Comparison of ENCODE assay signal across 36 cellular contexts in genomic region chr3:115398481-115398880, GRCh38.
"Had no signal": no experiment of that assay in that cellular context is flagged by ENCODE, and none has a peak within 500 bp of the region (broad histone marks: within the 10 kb centered on the region; RNA-seq: fewer than 3 reads in every experiment).

No MANE protein-coding gene starts in this region.

- H3K27me3 Mint-ChIP-seq: activated CD4-positive, alpha-beta memory T cell treated with anti-CD3 and anti-CD28 coated beads, Interleukin-2, amount 10 ng/mL, durations not matched to agents 7 days and 5 days; activated CD4-positive, alpha-beta T cell treated with anti-CD3 and anti-CD28 coated beads, Interleukin-2, amount 10 ng/mL, durations not matched to agents 7 days and 5 days; activated CD8-positive, alpha-beta memory T cell treated with anti-CD3 and anti-CD28 coated beads, Interleukin-2, amount 10 ng/mL, durations not matched to agents 7 days and 5 days; activated naive CD8-positive, alpha-beta T cell treated with anti-CD3 and anti-CD28 coated beads for 36 hours; activated T-cell treated with anti-CD3 and anti-CD28 coated beads, Interleukin-2, amount 50 U/mL, for 24 hours; brain had no signal

- H3K36me3 ChIP-seq: adrenal gland, cardiac muscle cell had no signal

- H3K36me3 Mint-ChIP-seq: activated CD8-positive, alpha-beta memory T cell treated with anti-CD3 and anti-CD28 coated beads, Interleukin-2, amount 10 ng/mL, durations not matched to agents 7 days and 5 days; activated naive CD4-positive, alpha-beta T cell treated with anti-CD3 and anti-CD28 coated beads, Interleukin-2, amount 50 U/mL, for 72 hours; activated naive CD8-positive, alpha-beta T cell treated with anti-CD3 and anti-CD28 coated beads for 36 hours; brain; WTC11 had no signal

- ATAC-seq: activated CD4-positive, alpha-beta T cell treated with anti-CD3 and anti-CD28 coated beads for 36 hours; activated CD4-positive, CD25-positive, alpha-beta regulatory T cell treated with anti-CD3 and anti-CD28 coated beads, Interleukin-2, amount 50 U/mL, for 24 hours; activated CD8-positive, alpha-beta memory T cell treated with anti-CD3 and anti-CD28 coated beads, Interleukin-2, amount 10 ng/mL, durations not matched to agents 7 days and 5 days; activated CD8-positive, alpha-beta T cell treated with anti-CD3 and anti-CD28 coated beads, Interleukin-2, amount 10 ng/mL, durations not matched to agents 7 days and 5 days; activated naive CD4-positive, alpha-beta T cell treated with anti-CD3 and anti-CD28 coated beads, Interleukin-2, amount 50 U/mL, for 72 hours; WTC11 had no signal

- H3K4me3 Mint-ChIP-seq: activated CD4-positive, alpha-beta memory T cell treated with anti-CD3 and anti-CD28 coated beads, Interleukin-2, amount 10 ng/mL, durations not matched to agents 7 days and 5 days; activated CD4-positive, alpha-beta T cell treated with anti-CD3 and anti-CD28 coated beads for 36 hours; activated CD4-positive, alpha-beta T cell treated with anti-CD3 and anti-CD28 coated beads, Interleukin-2, amount 10 ng/mL, durations not matched to agents 7 days and 5 days; activated CD8-positive, alpha-beta memory T cell treated with anti-CD3 and anti-CD28 coated beads, Interleukin-2, amount 10 ng/mL, durations not matched to agents 7 days and 5 days; activated CD8-positive, alpha-beta T cell treated with anti-CD3 and anti-CD28 coated beads, Interleukin-2, amount 10 ng/mL, durations not matched to agents 7 days and 5 days; activated naive CD4-positive, alpha-beta T cell treated with anti-CD3 and anti-CD28 coated beads for 36 hours; activated naive CD8-positive, alpha-beta T cell treated with anti-CD3 and anti-CD28 coated beads for 36 hours; activated T-cell treated with anti-CD3 and anti-CD28 coated beads, Interleukin-2, amount 50 U/mL, for 24 hours; brain; central memory CD8-positive, alpha-beta T cell; T-helper 1 cell treated with Interleukin-12 subunit alpha and Interleukin-12 subunit beta and Interleukin-4 antibody, amounts not matched to agents 30 μg/mL and 1 μg/mL, for 36 hours; T-helper 2 cell treated with Interferon-gamma antibody and Interleukin-4, amounts not matched to agents 5 μg/mL and 100 μg/mL, for 36 hours; WTC11 had no signal

- H3K9me3 ChIP-seq: adrenal gland had no signal

- H3K27ac ChIP-seq: adrenal gland, cardiac muscle cell, VCaP had no signal

- H3K9me3 Mint-ChIP-seq: activated CD4-positive, alpha-beta memory T cell treated with anti-CD3 and anti-CD28 coated beads, Interleukin-2, amount 10 ng/mL, durations not matched to agents 7 days and 5 days; activated CD4-positive, alpha-beta T cell treated with anti-CD3 and anti-CD28 coated beads, Interleukin-2, amount 10 ng/mL, durations not matched to agents 7 days and 5 days; activated naive CD4-positive, alpha-beta T cell treated with anti-CD3 and anti-CD28 coated beads for 36 hours; activated naive CD4-positive, alpha-beta T cell treated with anti-CD3 and anti-CD28 coated beads, Interleukin-2, amount 50 U/mL, for 72 hours; activated naive CD8-positive, alpha-beta T cell treated with anti-CD3 and anti-CD28 coated beads for 36 hours; activated T-cell treated with anti-CD3 and anti-CD28 coated beads, Interleukin-2, amount 50 U/mL, for 24 hours; brain; central memory CD8-positive, alpha-beta T cell; T-helper 1 cell treated with Interleukin-12 subunit alpha and Interleukin-12 subunit beta and Interleukin-4 antibody, amounts not matched to agents 30 μg/mL and 1 μg/mL, for 36 hours; T-helper 2 cell treated with Interferon-gamma antibody and Interleukin-4, amounts not matched to agents 5 μg/mL and 100 μg/mL, for 36 hours had no signal

- H3K27ac Mint-ChIP-seq: activated CD4-positive, alpha-beta memory T cell treated with anti-CD3 and anti-CD28 coated beads, Interleukin-2, amount 10 ng/mL, durations not matched to agents 7 days and 5 days; activated CD4-positive, alpha-beta T cell treated with anti-CD3 and anti-CD28 coated beads for 36 hours; activated CD4-positive, alpha-beta T cell treated with anti-CD3 and anti-CD28 coated beads, Interleukin-2, amount 10 ng/mL, durations not matched to agents 7 days and 5 days; activated CD8-positive, alpha-beta memory T cell treated with anti-CD3 and anti-CD28 coated beads, Interleukin-2, amount 10 ng/mL, durations not matched to agents 7 days and 5 days; activated CD8-positive, alpha-beta T cell treated with anti-CD3 and anti-CD28 coated beads, Interleukin-2, amount 10 ng/mL, durations not matched to agents 7 days and 5 days; activated naive CD4-positive, alpha-beta T cell treated with anti-CD3 and anti-CD28 coated beads for 36 hours; activated naive CD4-positive, alpha-beta T cell treated with anti-CD3 and anti-CD28 coated beads, Interleukin-2, amount 50 U/mL, for 72 hours; activated naive CD8-positive, alpha-beta T cell treated with anti-CD3 and anti-CD28 coated beads for 36 hours; activated T-cell treated with anti-CD3 and anti-CD28 coated beads, Interleukin-2, amount 50 U/mL, for 24 hours; T-helper 1 cell treated with Interleukin-12 subunit alpha and Interleukin-12 subunit beta and Interleukin-4 antibody, amounts not matched to agents 30 μg/mL and 1 μg/mL, for 36 hours; T-helper 2 cell treated with Interferon-gamma antibody and Interleukin-4, amounts not matched to agents 5 μg/mL and 100 μg/mL, for 36 hours; WTC11 had no signal

- H3K27me3 ChIP-seq: adrenal gland, cardiac muscle cell had no signal

- H3K4me1 Mint-ChIP-seq: activated CD4-positive, alpha-beta memory T cell treated with anti-CD3 and anti-CD28 coated beads, Interleukin-2, amount 10 ng/mL, durations not matched to agents 7 days and 5 days; activated CD4-positive, alpha-beta T cell treated with anti-CD3 and anti-CD28 coated beads for 36 hours; activated CD4-positive, alpha-beta T cell treated with anti-CD3 and anti-CD28 coated beads, Interleukin-2, amount 10 ng/mL, durations not matched to agents 7 days and 5 days; activated CD8-positive, alpha-beta memory T cell treated with anti-CD3 and anti-CD28 coated beads, Interleukin-2, amount 10 ng/mL, durations not matched to agents 7 days and 5 days; activated naive CD8-positive, alpha-beta T cell treated with anti-CD3 and anti-CD28 coated beads for 36 hours; central memory CD8-positive, alpha-beta T cell had no signal

- H3K4me3 ChIP-seq: adrenal gland, cardiac muscle cell had no signal

- DNase-seq: activated CD4-positive, alpha-beta memory T cell treated with anti-CD3 and anti-CD28 coated beads, Interleukin-2, amount 10 ng/mL, durations not matched to agents 7 days and 5 days; activated CD4-positive, alpha-beta T cell treated with anti-CD3 and anti-CD28 coated beads for 1 hour; activated CD4-positive, alpha-beta T cell treated with anti-CD3 and anti-CD28 coated beads for 36 hours; activated CD4-positive, alpha-beta T cell treated with anti-CD3 and anti-CD28 coated beads for 48 hours; activated CD4-positive, alpha-beta T cell treated with anti-CD3 and anti-CD28 coated beads, Interleukin-2, amount 10 ng/mL, durations not matched to agents 7 days and 5 days; activated CD4-positive, alpha-beta T cell treated with anti-CD3 and anti-CD28 coated beads, Interleukin-2, amount 50 U/mL, for 48 hours; activated CD4-positive, CD25-positive, alpha-beta regulatory T cell; activated CD8-positive, alpha-beta memory T cell treated with anti-CD3 and anti-CD28 coated beads for 24 hours; activated CD8-positive, alpha-beta memory T cell treated with anti-CD3 and anti-CD28 coated beads, Interleukin-2, amount 10 ng/mL, durations not matched to agents 7 days and 5 days; activated CD8-positive, alpha-beta memory T cell treated with anti-CD3 and anti-CD28 coated beads, Interleukin-2, amount 50 U/mL, for 48 hours; activated CD8-positive, alpha-beta T cell treated with anti-CD3 and anti-CD28 coated beads, Interleukin-2, amount 10 ng/mL, durations not matched to agents 7 days and 5 days; activated effector memory CD4-positive, alpha-beta T cell treated with anti-CD3 and anti-CD28 coated beads, Interleukin-2, amount 50 U/mL, for 16 hours; activated gamma-delta T cell treated with Interleukin-2 at 50 U/mL for 16 hours; activated naive CD4-positive, alpha-beta T cell; activated naive CD4-positive, alpha-beta T cell treated with anti-CD3 and anti-CD28 coated beads for 36 hours; activated naive CD4-positive, alpha-beta T cell treated with anti-CD3 and anti-CD28 coated beads, Interleukin-2, amount 50 U/mL, for 16 hours; activated naive CD8-positive, alpha-beta T cell treated with anti-CD3 and anti-CD28 coated beads for 36 hours; activated T-cell treated with anti-CD3 and anti-CD28 coated beads, Interleukin-2, amount 50 U/mL, for 24 hours; activated T-cell treated with anti-CD3 and anti-CD28 coated beads, Interleukin-2, amount 50 U/mL, for 48 hours; adrenal gland; amniotic stem cell; aorta; caudate nucleus; cerebellar nuclear complex; T-helper 1 cell; T-helper 2 cell; T-helper 9 cell had no signal
